Comparison of ENCODE assay signal across 10 cellular contexts in genomic region chr1:234532511-234532922, GRCh38. TPM values are rescaled to one million over a fixed set of nuclear protein-coding genes. Genes with fewer than 3 reads are reported as not detected.
DNase-seq lines count a peak whose midpoint lies in the region; ATAC-seq and TF ChIP-seq lines count a peak whose summit lies in the region.
"Had no signal": no experiment of that assay in that cellular context is flagged by ENCODE, and none has a peak within 500 bp of the region (broad histone marks: within the 10 kb centered on the region; RNA-seq: fewer than 3 reads in every experiment).

No MANE protein-coding gene starts in this region.

- no peak for TF ChIP-seq POLR2A in heart left ventricle (IDR thresholded peaks at IDR 0.05)

- DNase-seq in heart left ventricle (peak in 4 of 5 donors; percentile 65 to 75 (median 71)), pons (ENCODE audit: low spot score) (peak; percentile 81), NCI-H2029 treated with DMSO at 0.1 percent for 48 hours (lab: John Stamatoyannopoulos, UW) (no peak), A172 (ENCODE audit: low spot score) (no peak), NCI-H446 treated with DMSO at 0.1 percent for 48 hours (lab: John Stamatoyannopoulos, UW) (no peak), GM19238 (ENCODE audit: insufficient read length, low spot score) (no peak)
- DNase-seq: activated CD4-positive, CD25-positive, alpha-beta regulatory T cell treated with anti-CD3 and anti-CD28 coated beads, Interleukin-2, amount 50 U/mL, for 72 hours; CD4-positive, alpha-beta T cell had no signal

- H3K4me2 ChIP-seq in BLaER1 treated with 17β-estradiol and CSF1 and Interleukin-3, amounts not matched to agents 10 nM and 100 nM, result peak overlapping the region; percentile 83 to 98 (median 90)

- intact Hi-C loops in heart left ventricle (cut with DNase I), result loop anchor here in 9 of 10 donors (1.0 to 10.0 kb wide), 8 partner anchors 67 to 465 kb away; no protein-coding TSS in a partner anchor

- H3K4me3 ChIP-seq in BLaER1 treated with 17β-estradiol and CSF1 and Interleukin-3, amounts not matched to agents 10 nM and 100 nM, result no peak overlapping the region
- no peak overlapping the region for H3K4me3 ChIP-seq in heart left ventricle

- no peaks in the 10 kb centered on the region for H3K36me3 ChIP-seq in BLaER1 treated with 17β-estradiol and CSF1 and Interleukin-3, amounts not matched to agents 10 nM and 100 nM
- H3K36me3 ChIP-seq in heart left ventricle, result no peaks in the 10 kb centered on the region

- no peak for TF ChIP-seq CTCF in heart left ventricle (IDR thresholded peaks at IDR 0.05)

- H3K9me3 ChIP-seq in BLaER1 treated with 17β-estradiol and CSF1 and Interleukin-3, amounts not matched to agents 10 nM and 100 nM (replicated peaks in 1 of 11), result no peaks in the 10 kb centered on the region
- H3K9me3 ChIP-seq in heart left ventricle, result no peaks in the 10 kb centered on the region

- H3K4me1 ChIP-seq in BLaER1 treated with 17β-estradiol and CSF1 and Interleukin-3, amounts not matched to agents 10 nM and 100 nM, result peaks cover 96 to 100% (median 98%) of the 10 kb centered on the region in 10 experiments
- H3K4me1 ChIP-seq in heart left ventricle, result peaks cover 40 to 100% (median 96%) of the 10 kb centered on the region in 12 donors

- WGBS in heart left ventricle, 4 donors, result 20 to 24% (median 23%) methylated on average over 7 of the region's 7 CpGs

- peak overlapping the region in 9 of 11 experiments; percentile 8 to 92 (median 53); a peak in 10 of 22 replicates for H3K27ac ChIP-seq in BLaER1 treated with 17β-estradiol and CSF1 and Interleukin-3, amounts not matched to agents 10 nM and 100 nM
- H3K27ac ChIP-seq in angular gyrus (ENCODE audit: low read depth, low read length), result peak overlapping the region; percentile 92
- peak overlapping the region; percentile 91 to 99 (median 98) for H3K27ac ChIP-seq in heart left ventricle

- H3K27me3 ChIP-seq in BLaER1 treated with 17β-estradiol and CSF1 and Interleukin-3, amounts not matched to agents 10 nM and 100 nM, result no peaks in the 10 kb centered on the region
- no peaks in the 10 kb centered on the region for H3K27me3 ChIP-seq in heart left ventricle

- ATAC-seq in heart left ventricle, result peak; percentile 71 to 81 (median 78)

- no peak overlapping the region; a peak in 2 of 22 replicates for H3K9ac ChIP-seq in BLaER1 treated with 17β-estradiol and CSF1 and Interleukin-3, amounts not matched to agents 10 nM and 100 nM

- no peaks in the 10 kb centered on the region for H4K20me1 ChIP-seq in BLaER1 treated with 17β-estradiol and CSF1 and Interleukin-3, amounts not matched to agents 10 nM and 100 nM

RNA-seq across cellular contexts. Expression of gene TARBP1, which starts 53.5 kb away (rescaled TPM):
- total RNA-seq in heart left ventricle, result 10 to 100 TPM in 4 of 9 donors, 1 to 10 TPM in 5; 7.1 to 18.2 (median 9.9) TPM
- 10 to 100 TPM in 1 of 2 donors, 1 to 10 TPM in 1; 4.8 to 15.9 TPM for polyA plus RNA-seq in heart left ventricle
- total RNA-seq in A172 (2014; rRNA removed; shearing (Covaris generic)), result 20.5 and 31.8 TPM in 2 replicates

Comparison
In these comparisons a context has a peak if more than half of its experiments do, and no peak if none do; other contexts are left out.
1. DNase-seq: peak in heart left ventricle (4 of 5) and pons (single experiment); none in NCI-H2029 treated with DMSO at 0.1 percent for 48 hours (single experiment), A172 (single experiment), NCI-H446 treated with DMSO at 0.1 percent for 48 hours (single experiment) and GM19238 (single experiment).
2. Peak in every context shown above with its lines, with median percentiles within 50 percentile points of each other: H3K27ac ChIP-seq.